ENCODE assay signal across 10 cellular contexts in genomic region chr9:120909904-120910303, GRCh38. TPM values are rescaled to one million over a fixed set of nuclear protein-coding genes. Genes with fewer than 3 reads are reported as not detected.
DNase-seq lines count a peak whose midpoint lies in the region; ATAC-seq and TF ChIP-seq lines count a peak whose summit lies in the region.
"Had no signal": no experiment of that assay in that cellular context is flagged by ENCODE, and none has a peak within 500 bp of the region (broad histone marks: within the 10 kb centered on the region; RNA-seq: fewer than 3 reads in every experiment).

No MANE protein-coding gene starts in this region.

- H3K36me3 ChIP-seq in Caco-2 (ENCODE audit: control insufficient read depth, insufficient read depth, low read length), result no peaks in the 10 kb centered on the region

- H3K4me3 Mint-ChIP-seq in activated CD4-positive, alpha-beta T cell treated with anti-CD3 and anti-CD28 coated beads for 36 hours, result no peak overlapping the region
- H3K4me3 Mint-ChIP-seq in chondrocyte (ENCODE audit: unreplicated experiment) (no peak overlapping the region), Caco-2 (ENCODE audit: unreplicated experiment) (no peak overlapping the region)

- H3K36me3 Mint-ChIP-seq in activated CD4-positive, alpha-beta T cell treated with anti-CD3 and anti-CD28 coated beads for 36 hours (ENCODE audit: low read depth), result peaks cover 93% of the 10 kb centered on the region
- H3K36me3 Mint-ChIP-seq in chondrocyte (ENCODE audit: low read depth), result peaks cover 37% of the 10 kb centered on the region
- H3K36me3 Mint-ChIP-seq in Caco-2 (ENCODE audit: insufficient read depth, unreplicated experiment), result no peaks in the 10 kb centered on the region

- H3K27me3 ChIP-seq in Caco-2 (replicated peaks; ENCODE audit: control insufficient read depth, insufficient read depth, low read length), result no peaks in the 10 kb centered on the region
- H3K27me3 ChIP-seq: neutrophil had no signal

- no peaks in the 10 kb centered on the region for H3K9me3 Mint-ChIP-seq in activated CD4-positive, alpha-beta T cell treated with anti-CD3 and anti-CD28 coated beads for 36 hours (ENCODE audit: low read depth)
- no peaks in the 10 kb centered on the region for H3K9me3 Mint-ChIP-seq in chondrocyte (ENCODE audit: low read depth)
- no peaks in the 10 kb centered on the region for H3K9me3 Mint-ChIP-seq in Caco-2 (ENCODE audit: unreplicated experiment)

- peaks cover 94% of the 10 kb centered on the region for H3K4me1 Mint-ChIP-seq in activated CD4-positive, alpha-beta T cell treated with anti-CD3 and anti-CD28 coated beads for 36 hours
- H3K4me1 Mint-ChIP-seq in chondrocyte (ENCODE audit: low read depth) (peaks cover 21% of the 10 kb centered on the region), Caco-2 (ENCODE audit: low read depth, unreplicated experiment) (no peaks in the 10 kb centered on the region)

- no peak for TF ChIP-seq CTCF in chondrocyte (IDR thresholded peaks at IDR 0.05)
- TF ChIP-seq CTCF in Caco-2 (IDR thresholded peaks at IDR 0.05; ENCODE audit: insufficient read depth in 1 of 2, low read depth in 1 of 2, low read length in 1 of 2, severe bottlenecking in 1 of 2, unreplicated experiment in 1 of 2), result no peak

- peak; percentile 63 for ATAC-seq in activated CD4-positive, alpha-beta T cell treated with anti-CD3 and anti-CD28 coated beads for 36 hours
- ATAC-seq in GM18861 (IDR thresholded peaks at IDR 0.05; ENCODE audit: unreplicated experiment), result no peak

- intact Hi-C loops in activated CD4-positive, alpha-beta T cell treated with anti-CD3 and anti-CD28 coated beads for 36 hours (cut with DNase I, micrococcal nuclease), result loop anchor here (1.0 to 2.0 kb wide), 3 partner anchors 16 to 19 kb away; partner anchors contain the start of gene TRAF1 (in 2 of the 2)
- intact Hi-C loops in Caco-2 (cut with micrococcal nuclease; ENCODE audit: unreplicated experiment), result no loop called here

- POLR2A ChIA-PET in activated CD4-positive, alpha-beta T cell treated with anti-CD3 and anti-CD28 coated beads for 36 hours (lab: Charles Lee), result interaction anchor here (0.9 to 1.0 kb wide), 2 partner anchors 13 to 116 kb away, joined by 3 read pairs; no protein-coding TSS in a partner anchor
- POLR2A ChIA-PET in Caco-2 (lab: Charles Lee), result no interaction called here

- DNase-seq in NOMO-1 treated with DMSO at 0.1 percent for 48 hours (lab: John Stamatoyannopoulos, UW; ENCODE audit: unreplicated experiment), result peak; percentile 15
- DNase-seq in NOMO-1 treated with dmso at 0.1 percent for 144 hours (lab: John Stamatoyannopoulos, UW; ENCODE audit: unreplicated experiment), result no peak
- DNase-seq in activated CD4-positive, alpha-beta T cell treated with anti-CD3 and anti-CD28 coated beads for 36 hours, result peak; percentile 77
- no peak for DNase-seq in chondrocyte (ENCODE audit: low spot score)
- DNase-seq in stimulated activated naive CD4-positive, alpha-beta T cell treated with Interleukin-2 at 50 U/mL for 16 hours (lab: John Stamatoyannopoulos, UW), result peak; percentile 47
- no peak for DNase-seq in Caco-2
- no peak for DNase-seq in HuH-7.5 (ENCODE audit: low spot score)
- DNase-seq: NCI-H510A had no signal

- CTCF ChIA-PET in activated CD4-positive, alpha-beta T cell treated with anti-CD3 and anti-CD28 coated beads for 36 hours (lab: Charles Lee), result interaction anchor here (0.6 to 1.0 kb wide), 3 partner anchors 13 to 37 kb away, joined by 3 to 5 read pairs (median 3); no protein-coding TSS in a partner anchor
- CTCF ChIA-PET in Caco-2 (lab: Charles Lee), result no interaction called here

- no peaks in the 10 kb centered on the region for H3K27me3 Mint-ChIP-seq in activated CD4-positive, alpha-beta T cell treated with anti-CD3 and anti-CD28 coated beads for 36 hours
- H3K27me3 Mint-ChIP-seq in chondrocyte (ENCODE audit: low read depth) (no peaks in the 10 kb centered on the region), Caco-2 (ENCODE audit: insufficient read depth, unreplicated experiment) (no peaks in the 10 kb centered on the region)

- no peaks in the 10 kb centered on the region for H3K4me1 ChIP-seq in Caco-2

- peak overlapping the region; percentile 92 for H3K27ac Mint-ChIP-seq in activated CD4-positive, alpha-beta T cell treated with anti-CD3 and anti-CD28 coated beads for 36 hours
- H3K27ac Mint-ChIP-seq in chondrocyte (ENCODE audit: unreplicated experiment), result peak overlapping the region; percentile 36
- no peak overlapping the region for H3K27ac Mint-ChIP-seq in Caco-2 (ENCODE audit: unreplicated experiment)

- H3K9me3 ChIP-seq in Caco-2, result no peaks in the 10 kb centered on the region
- H3K9me3 ChIP-seq: neutrophil had no signal

- no peak overlapping the region for H3K4me3 ChIP-seq in Caco-2 (ENCODE audit: low read depth, low read length)

- no TSS peak for BruUV-seq in Caco-2 (replicated peaks; lab: Mats Ljungman, UMichigan)

RNA-seq across cellular contexts. Expression of gene TRAF1, which starts 16.7 kb away (rescaled TPM):
- 100 to 1,000 TPM; 103 to 113 TPM for total RNA-seq in activated CD4-positive, alpha-beta T cell treated with anti-CD3 and anti-CD28 coated beads for 36 hours
- 10.0 to 11.3 TPM (median 10.8 TPM) in 3 replicates for total RNA-seq in chondrocyte
- 1.1 and 1.3 TPM in 2 replicates for total RNA-seq in Caco-2 (2022)

RNA-seq across cellular contexts. Expression of gene PHF19, which starts 32.9 kb away (rescaled TPM):
- total RNA-seq in activated CD4-positive, alpha-beta T cell treated with anti-CD3 and anti-CD28 coated beads for 36 hours, result 100 to 1,000 TPM; 168 to 169 TPM
- 73.5 to 115 TPM (median 77.8 TPM) in 3 replicates for total RNA-seq in chondrocyte
- total RNA-seq in Caco-2 (2022), result 75.9 and 76.3 TPM in 2 replicates

Comparison
In these comparisons a context has a peak if more than half of its experiments do, and no peak if none do; other contexts are left out.
1. DNase-seq: peak in NOMO-1 treated with DMSO at 0.1 percent for 48 hours (single experiment), activated CD4-positive, alpha-beta T cell treated with anti-CD3 and anti-CD28 coated beads for 36 hours (single experiment) and stimulated activated naive CD4-positive, alpha-beta T cell treated with Interleukin-2 at 50 U/mL for 16 hours (single experiment); none in NOMO-1 treated with dmso at 0.1 percent for 144 hours (single experiment), chondrocyte (single experiment), Caco-2 (0 of 2) and HuH-7.5 (single experiment).